In the genomic region with DNA sequence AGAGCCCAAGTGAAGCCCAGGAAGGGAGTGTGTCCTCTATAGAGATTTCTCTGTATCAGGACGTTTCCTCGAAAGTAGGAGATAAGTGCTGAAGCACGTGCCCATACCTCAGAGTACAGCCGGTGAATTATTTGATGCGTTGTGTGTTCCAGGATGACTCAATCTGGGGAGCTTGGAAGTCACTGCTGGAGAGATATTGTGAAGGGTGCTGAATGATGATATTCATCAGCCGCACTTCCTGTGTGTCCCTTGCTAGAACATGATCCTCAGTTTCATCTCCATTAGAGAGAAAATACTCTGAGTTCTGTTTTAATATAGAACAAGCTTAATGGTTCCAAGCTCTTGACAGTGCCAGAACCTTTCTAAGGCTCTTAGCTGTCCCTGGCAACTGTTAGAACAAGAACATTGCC, we compare ENCODE assay signal across 2 cellular contexts.
TF ChIP-seq lines count a peak whose summit lies in the region.

No MANE protein-coding gene starts in this region.

TF ChIP-seq in SK-N-SH, 30 proteins besides CTCF, POLR2A, EP300 and RAD21:
- TF ChIP-seq MEF2A (IDR thresholded peaks at IDR 0.05; ENCODE audit: borderline replicate concordance, low read depth) (no peak), RCOR1 (IDR thresholded peaks at IDR 0.05; ENCODE audit: low read length) (no peak), SMC3 (IDR thresholded peaks at IDR 0.05; ENCODE audit: low read depth, low read length) (no peak), RXRA (IDR thresholded peaks at IDR 0.05; ENCODE audit: borderline replicate concordance, low read depth) (no peak), JUND (IDR thresholded peaks at IDR 0.05) (no peak), ZBTB33 (IDR thresholded peaks at IDR 0.05; ENCODE audit: borderline replicate concordance, low read depth) (no peak), PBX3 (IDR thresholded peaks at IDR 0.05) (no peak), REST (IDR thresholded peaks at IDR 0.05; ENCODE audit: low read depth, low read length) (no peak), CHD2 (IDR thresholded peaks at IDR 0.05; ENCODE audit: low read length, partially characterized antibody) (no peak), SIN3A (IDR thresholded peaks at IDR 0.05; ENCODE audit: borderline replicate concordance, low read depth, low read length) (no peak), USF2 (IDR thresholded peaks at IDR 0.05; ENCODE audit: borderline replicate concordance, low read depth, low read length) (no peak)
- TF ChIP-seq, protein P1, sequence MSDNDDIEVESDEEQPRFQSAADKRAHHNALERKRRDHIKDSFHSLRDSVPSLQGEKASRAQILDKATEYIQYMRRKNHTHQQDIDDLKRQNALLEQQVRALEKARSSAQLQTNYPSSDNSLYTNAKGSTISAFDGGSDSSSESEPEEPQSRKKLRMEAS (IDR thresholded peaks at IDR 0.05; ENCODE audit: low read depth) = no peak

TF ChIP-seq in SK-N-SH treated with all-trans-retinoic acid at 6 μM for 48 hours, 23 proteins besides CTCF, POLR2A, EP300 and RAD21:
- TF ChIP-seq POU6F1 (CRISPR knock-in tag; IDR thresholded peaks at IDR 0.05; ENCODE audit: borderline replicate concordance, low read depth) (no peak), ZNF70 (CRISPR knock-in tag; IDR thresholded peaks at IDR 0.05) (no peak), ZFP3 (CRISPR knock-in tag; IDR thresholded peaks at IDR 0.05) (no peak), OSR1 (CRISPR knock-in tag; IDR thresholded peaks at IDR 0.05) (no peak), CSDC2 (CRISPR knock-in tag; IDR thresholded peaks at IDR 0.05) (no peak), RARB (CRISPR knock-in tag; IDR thresholded peaks at IDR 0.05) (no peak), ARNTL (CRISPR knock-in tag; IDR thresholded peaks at IDR 0.05; ENCODE audit: borderline replicate concordance, low read depth) (no peak), SNAI2 (CRISPR knock-in tag; IDR thresholded peaks at IDR 0.05) (no peak), ISL1 (CRISPR knock-in tag; IDR thresholded peaks at IDR 0.05) (no peak), PPARA (CRISPR knock-in tag; IDR thresholded peaks at IDR 0.05; ENCODE audit: borderline replicate concordance) (no peak), ESRRG (CRISPR knock-in tag; IDR thresholded peaks at IDR 0.05) (no peak), TOX (CRISPR knock-in tag; IDR thresholded peaks at IDR 0.05; ENCODE audit: borderline replicate concordance) (no peak), ZC3H10 (CRISPR knock-in tag; IDR thresholded peaks at IDR 0.05) (no peak), ZNF8 (CRISPR knock-in tag; IDR thresholded peaks at IDR 0.05) (no peak), ZNF565 (CRISPR knock-in tag; conservative IDR thresholded peaks at IDR 0.05; ENCODE audit: low read depth) (no peak)
- TF ChIP-seq, protein P2, sequence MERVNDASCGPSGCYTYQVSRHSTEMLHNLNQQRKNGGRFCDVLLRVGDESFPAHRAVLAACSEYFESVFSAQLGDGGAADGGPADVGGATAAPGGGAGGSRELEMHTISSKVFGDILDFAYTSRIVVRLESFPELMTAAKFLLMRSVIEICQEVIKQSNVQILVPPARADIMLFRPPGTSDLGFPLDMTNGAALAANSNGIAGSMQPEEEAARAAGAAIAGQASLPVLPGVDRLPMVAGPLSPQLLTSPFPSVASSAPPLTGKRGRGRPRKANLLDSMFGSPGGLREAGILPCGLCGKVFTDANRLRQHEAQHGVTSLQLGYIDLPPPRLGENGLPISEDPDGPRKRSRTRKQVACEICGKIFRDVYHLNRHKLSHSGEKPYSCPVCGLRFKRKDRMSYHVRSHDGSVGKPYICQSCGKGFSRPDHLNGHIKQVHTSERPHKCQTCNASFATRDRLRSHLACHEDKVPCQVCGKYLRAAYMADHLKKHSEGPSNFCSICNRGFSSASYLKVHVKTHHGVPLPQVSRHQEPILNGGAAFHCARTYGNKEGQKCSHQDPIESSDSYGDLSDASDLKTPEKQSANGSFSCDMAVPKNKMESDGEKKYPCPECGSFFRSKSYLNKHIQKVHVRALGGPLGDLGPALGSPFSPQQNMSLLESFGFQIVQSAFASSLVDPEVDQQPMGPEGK (CRISPR knock-in tag; IDR thresholded peaks at IDR 0.05; ENCODE audit: borderline replicate concordance) = no peak
- TF ChIP-seq, protein P3, sequence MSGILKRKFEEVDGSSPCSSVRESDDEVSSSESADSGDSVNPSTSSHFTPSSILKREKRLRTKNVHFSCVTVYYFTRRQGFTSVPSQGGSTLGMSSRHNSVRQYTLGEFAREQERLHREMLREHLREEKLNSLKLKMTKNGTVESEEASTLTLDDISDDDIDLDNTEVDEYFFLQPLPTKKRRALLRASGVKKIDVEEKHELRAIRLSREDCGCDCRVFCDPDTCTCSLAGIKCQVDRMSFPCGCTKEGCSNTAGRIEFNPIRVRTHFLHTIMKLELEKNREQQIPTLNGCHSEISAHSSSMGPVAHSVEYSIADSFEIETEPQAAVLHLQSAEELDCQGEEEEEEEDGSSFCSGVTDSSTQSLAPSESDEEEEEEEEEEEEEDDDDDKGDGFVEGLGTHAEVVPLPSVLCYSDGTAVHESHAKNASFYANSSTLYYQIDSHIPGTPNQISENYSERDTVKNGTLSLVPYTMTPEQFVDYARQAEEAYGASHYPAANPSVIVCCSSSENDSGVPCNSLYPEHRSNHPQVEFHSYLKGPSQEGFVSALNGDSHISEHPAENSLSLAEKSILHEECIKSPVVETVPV (CRISPR knock-in tag; IDR thresholded peaks at IDR 0.05) = no peak
- TF ChIP-seq, protein P4, sequence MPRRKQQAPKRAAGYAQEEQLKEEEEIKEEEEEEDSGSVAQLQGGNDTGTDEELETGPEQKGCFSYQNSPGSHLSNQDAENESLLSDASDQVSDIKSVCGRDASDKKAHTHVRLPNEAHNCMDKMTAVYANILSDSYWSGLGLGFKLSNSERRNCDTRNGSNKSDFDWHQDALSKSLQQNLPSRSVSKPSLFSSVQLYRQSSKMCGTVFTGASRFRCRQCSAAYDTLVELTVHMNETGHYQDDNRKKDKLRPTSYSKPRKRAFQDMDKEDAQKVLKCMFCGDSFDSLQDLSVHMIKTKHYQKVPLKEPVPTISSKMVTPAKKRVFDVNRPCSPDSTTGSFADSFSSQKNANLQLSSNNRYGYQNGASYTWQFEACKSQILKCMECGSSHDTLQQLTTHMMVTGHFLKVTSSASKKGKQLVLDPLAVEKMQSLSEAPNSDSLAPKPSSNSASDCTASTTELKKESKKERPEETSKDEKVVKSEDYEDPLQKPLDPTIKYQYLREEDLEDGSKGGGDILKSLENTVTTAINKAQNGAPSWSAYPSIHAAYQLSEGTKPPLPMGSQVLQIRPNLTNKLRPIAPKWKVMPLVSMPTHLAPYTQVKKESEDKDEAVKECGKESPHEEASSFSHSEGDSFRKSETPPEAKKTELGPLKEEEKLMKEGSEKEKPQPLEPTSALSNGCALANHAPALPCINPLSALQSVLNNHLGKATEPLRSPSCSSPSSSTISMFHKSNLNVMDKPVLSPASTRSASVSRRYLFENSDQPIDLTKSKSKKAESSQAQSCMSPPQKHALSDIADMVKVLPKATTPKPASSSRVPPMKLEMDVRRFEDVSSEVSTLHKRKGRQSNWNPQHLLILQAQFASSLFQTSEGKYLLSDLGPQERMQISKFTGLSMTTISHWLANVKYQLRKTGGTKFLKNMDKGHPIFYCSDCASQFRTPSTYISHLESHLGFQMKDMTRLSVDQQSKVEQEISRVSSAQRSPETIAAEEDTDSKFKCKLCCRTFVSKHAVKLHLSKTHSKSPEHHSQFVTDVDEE (CRISPR knock-in tag; IDR thresholded peaks at IDR 0.05) = no peak
